Comparison of ENCODE assay signal across 8 cellular contexts in the genomic region with DNA sequence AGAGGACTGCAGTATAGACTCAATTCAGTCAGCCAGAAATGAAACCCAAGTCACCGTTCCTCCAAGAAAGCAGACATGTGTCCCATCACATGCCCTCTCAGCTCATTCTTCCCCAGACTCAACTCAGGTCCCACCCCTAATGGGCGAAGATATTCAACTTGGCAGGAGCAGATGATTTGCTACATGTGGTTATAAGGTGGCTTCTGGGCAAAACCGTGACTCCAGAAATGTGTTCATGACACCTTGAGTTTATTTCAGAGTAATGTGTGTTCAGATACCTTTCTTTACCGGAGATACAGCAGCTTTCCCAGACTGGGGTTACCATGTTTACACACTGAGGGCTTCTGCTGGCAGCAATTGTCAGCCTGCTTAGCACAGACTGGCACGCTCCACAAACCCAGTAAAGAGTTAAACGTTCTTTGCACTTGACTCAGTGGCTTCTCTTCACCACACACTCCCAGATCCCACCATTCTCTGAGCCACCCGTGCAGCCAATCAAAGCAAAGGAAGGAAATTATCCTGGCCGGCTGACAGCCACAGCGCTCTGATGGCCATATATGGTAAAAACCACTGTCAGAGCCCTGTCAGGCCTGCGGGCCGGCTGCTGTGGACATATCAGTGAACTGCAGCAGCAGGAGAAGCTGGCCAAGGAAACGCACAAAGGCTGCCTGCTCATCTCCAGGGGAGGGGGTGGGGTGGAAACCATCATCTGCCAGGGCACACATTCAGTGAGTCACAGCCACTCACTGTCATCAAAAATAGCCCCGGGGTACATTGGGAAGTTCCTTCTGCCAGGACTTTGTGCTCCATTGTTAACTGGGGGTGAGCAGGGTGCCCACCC. TPM values are rescaled to one million over a fixed set of nuclear protein-coding genes. Genes with fewer than 3 reads are reported as not detected.
A peak's percentile ranks its signal among the peaks of the same experiment; 100 is the strongest.
DNase-seq lines count a peak whose midpoint lies in the region; ATAC-seq and TF ChIP-seq lines count a peak whose summit lies in the region.

No MANE protein-coding gene starts in this region.

- intact Hi-C loops in adrenal gland (cut with DNase I) = loop anchor here in 1 of 2 donors (5.0 kb wide), 1 partner anchor 41 kb away; a partner anchor contains a TSS
- intact Hi-C loops in heart right ventricle (cut with DNase I) = loop anchor here in 7 of 10 donors (2.0 to 5.0 kb wide), 3 partner anchors 39 to 111 kb away; a partner anchor contains a TSS
- intact Hi-C loops in posterior vena cava (cut with DNase I) = no loop called here

- peak overlapping the region; percentile 66 for H3K4me3 ChIP-seq in GM12865 (ENCODE audit: low read depth, low read length)
- peak overlapping the region in 1 of 4 donors; percentile 39 for H3K4me3 ChIP-seq in adrenal gland
- H3K4me3 ChIP-seq in heart right ventricle = peak overlapping the region in 8 of 10 donors; percentile 0 to 44 (median 26)

- ATAC-seq in HG02678 (IDR thresholded peaks at IDR 0.05; ENCODE audit: unreplicated experiment) = peak; percentile 79
- peak; percentile 93 to 96 (median 94) for ATAC-seq in heart right ventricle

- H3K9me3 ChIP-seq in adrenal gland (replicated peaks in 1 of 3) (no peaks in the 10 kb centered on the region), heart right ventricle (no peaks in the 10 kb centered on the region)

- H3K36me3 ChIP-seq in adrenal gland (replicated peaks in 1 of 2) (no peaks in the 10 kb centered on the region), heart right ventricle (peaks cover 0 to 15% (median 0%) of the 10 kb centered on the region in 9 donors)

- H3K27ac ChIP-seq in adrenal gland (peak overlapping the region; percentile 81 to 98 (median 88)), heart right ventricle (peak overlapping the region; percentile 89 to 98 (median 94))

- peak in 1 of 2 donors; percentile 66 for TF ChIP-seq POLR2A in adrenal gland (IDR thresholded peaks at IDR 0.05)

- DNase-seq in GM12865 (ENCODE audit: low read depth) (peak; percentile 94), NCI-H1417 treated with DMSO at 0.1 percent for 48 hours (lab: John Stamatoyannopoulos, UW) (peak; percentile 78), T follicular helper cell (ENCODE audit: low read depth) (peak; percentile 26), adrenal gland (peak; percentile 96 to 100 (median 99)), heart right ventricle (peak; percentile 89 to 96), posterior vena cava (ENCODE audit: low spot score) (peak; percentile 98), ureter (ENCODE audit: low spot score) (peak; percentile 94)

- WGBS in adrenal gland, 4 donors = 1 to 4% (median 2%) methylated on average over 10 to 13 of the region's 13 CpGs
- 5 to 7% methylated on average over 13 of the region's 13 CpGs for WGBS in heart right ventricle, 2 donors

- no peaks in the 10 kb centered on the region for H3K27me3 ChIP-seq in adrenal gland
- no peaks in the 10 kb centered on the region for H3K27me3 ChIP-seq in heart right ventricle

- TF ChIP-seq CTCF in GM12865 (IDR thresholded peaks at IDR 0.05; ENCODE audit: insufficient read depth, low read depth, low read length, missing control alignments) (peak; percentile 15), adrenal gland (IDR thresholded peaks at IDR 0.05) (peak in 5 of 6 experiments; percentile 52 to 86 (median 70)), heart right ventricle (IDR thresholded peaks at IDR 0.05) (peak; percentile 15 to 57 (median 40))

- H3K4me1 ChIP-seq in adrenal gland (replicated peaks in 1 of 2) (peaks cover 40 to 57% of the 10 kb centered on the region in 2 donors), heart right ventricle (peaks cover 31 to 95% (median 81%) of the 10 kb centered on the region in 9 donors)

RNA-seq across cellular contexts. Expression of a gene that starts 39.9 kb away (rescaled TPM):
- 100 to 1,000 TPM in 2 of 8 donors, 10 to 100 TPM in 6; 57.3 to 124 (median 84.8) TPM for total RNA-seq in adrenal gland
- 10 to 100 TPM; 17.4 to 57.1 (median 32.3) TPM for polyA plus RNA-seq in adrenal gland
- 10 to 100 TPM; 50.2 to 88.6 (median 59.1) TPM for total RNA-seq in heart right ventricle
- polyA plus RNA-seq in heart right ventricle = 10 to 100 TPM; 25.5 to 34.5 TPM
- 100 to 1,000 TPM; 361 to 548 TPM for total RNA-seq in posterior vena cava
- total RNA-seq in ureter = 167 TPM

RNA-seq across cellular contexts. Expression of a gene that starts 57.7 kb away (rescaled TPM):
- total RNA-seq in adrenal gland (10 to 100 TPM in 7 of 8 donors, 1 to 10 TPM in 1; 9.4 to 46.1 (median 16.0) TPM), heart right ventricle (10 to 100 TPM in 1 of 10 donors, 1 to 10 TPM in 9; 1.5 to 17.6 (median 2.4) TPM), posterior vena cava (10 to 100 TPM in 1 of 2 donors, 1 to 10 TPM in 1; 5.1 to 14.4 TPM), ureter (4.3 TPM)
- polyA plus RNA-seq in adrenal gland (1 to 10 TPM; 3.3 to 4.8 (median 3.8) TPM), heart right ventricle (1 to 10 TPM in 1 of 2 donors, under 1 TPM in 1; 0.88 to 3.9 TPM)

Comparison
In these comparisons a context has a peak if more than half of its experiments do, and no peak if none do; other contexts are left out.
1. DNase-seq: peak in every context shown above with its lines; median percentile 99 in adrenal gland; 98 in posterior vena cava; 94 in GM12865; 94 in ureter; 92 in heart right ventricle; 78 in NCI-H1417 treated with DMSO at 0.1 percent for 48 hours; 26 in T follicular helper cell.
2. CTCF ChIP-seq: peak in every context shown above with its lines; median percentile 70 in adrenal gland; 40 in heart right ventricle; 15 in GM12865.
3. intact Hi-C loops: an anchor here in heart right ventricle (2.0 to 5.0 kb wide); none called in posterior vena cava.